Comparison of ENCODE assay signal across 9 cellular contexts in the genomic region with DNA sequence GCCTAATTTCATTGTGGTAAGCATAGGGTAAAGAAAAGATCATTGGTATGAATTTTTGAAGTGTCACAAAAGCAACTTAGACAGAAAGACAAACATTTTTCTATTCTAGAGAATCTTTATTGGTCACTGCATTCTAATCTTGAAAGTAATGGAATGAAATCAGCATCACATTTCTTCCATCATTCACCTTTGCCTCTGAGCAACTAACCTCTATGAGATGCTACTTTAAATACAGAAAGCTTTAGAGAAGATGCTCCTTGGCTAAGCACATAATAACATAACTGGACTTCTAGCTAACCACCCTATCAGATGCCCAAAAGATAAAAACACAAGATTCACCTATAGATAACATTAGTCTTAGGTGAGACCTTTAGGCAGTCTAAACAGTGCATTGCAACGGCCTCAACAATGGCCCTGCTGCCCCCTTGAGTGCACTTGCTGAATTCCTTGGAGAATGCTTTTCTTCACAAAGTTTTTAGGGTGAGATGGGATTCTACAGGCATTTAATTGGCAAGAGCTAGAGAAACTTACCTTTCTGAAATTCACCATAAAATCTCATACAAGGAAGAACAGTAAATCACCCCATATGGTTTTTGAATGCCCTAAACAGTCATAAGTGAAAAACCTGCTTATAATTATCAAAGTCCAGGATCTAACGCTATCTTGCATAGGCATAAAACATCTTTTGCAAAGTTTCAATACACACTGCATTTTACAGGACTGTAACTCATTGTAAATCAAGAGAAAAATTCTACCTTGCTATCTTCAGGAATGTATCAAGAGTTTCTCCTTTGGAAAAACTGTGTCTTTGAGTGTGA.
A peak's percentile ranks its signal among the peaks of the same experiment; 100 is the strongest.
DNase-seq lines count a peak whose midpoint lies in the region; ATAC-seq and TF ChIP-seq lines count a peak whose summit lies in the region.
"Had no signal": no experiment of that assay in that cellular context is flagged by ENCODE, and none has a peak within 500 bp of the region (broad histone marks: within the 10 kb centered on the region; RNA-seq: fewer than 3 reads in every experiment).

No MANE protein-coding gene starts in this region.

- no peak overlapping the region for H3K23ac ChIP-seq in neuronal stem cell (ENCODE audit: low read depth, low read length, poor library complexity)

- DNase-seq in KBM-7 (peak; percentile 5), body of pancreas (peak; percentile 11 to 20 (median 18)), neuronal stem cell (ENCODE audit: low spot score) (peak; percentile 30), vagina (ENCODE audit: extremely low spot score in 2 of 2) (no peak), right atrium auricular region (ENCODE audit: low spot score) (no peak)
- DNase-seq: KG1 had no signal

- no peak overlapping the region for H3K4ac ChIP-seq in neuronal stem cell (ENCODE audit: low read length)

- no peak overlapping the region for H3K18ac ChIP-seq in neuronal stem cell (ENCODE audit: low read length)

- no peak overlapping the region for H3K4me3 ChIP-seq in body of pancreas
- H3K4me3 ChIP-seq in neuronal stem cell (ENCODE audit: low read length in 2 of 2): no peak overlapping the region
- no peak overlapping the region for H3K4me3 ChIP-seq in vagina
- no peak overlapping the region for H3K4me3 ChIP-seq in gastroesophageal sphincter
- H3K4me3 ChIP-seq in right atrium auricular region: no peak overlapping the region

- intact Hi-C loops in body of pancreas (cut with DNase I): no loop called here
- intact Hi-C loops in vagina (cut with DNase I): no loop called here

- H2AK5ac ChIP-seq in neuronal stem cell (ENCODE audit: low read depth, low read length): no peak overlapping the region

- H2BK5ac ChIP-seq in neuronal stem cell (ENCODE audit: low read length): no peak overlapping the region

- TF ChIP-seq CTCF in body of pancreas (IDR thresholded peaks at IDR 0.05) (peak in 5 of 7 experiments; percentile 34 to 56 (median 43)), vagina (IDR thresholded peaks at IDR 0.05) (no peak), gastroesophageal sphincter (IDR thresholded peaks at IDR 0.05) (peak in 1 of 4 experiments; percentile 23), right atrium auricular region (IDR thresholded peaks at IDR 0.05) (no peak)

- no peak overlapping the region for H2BK12ac ChIP-seq in neuronal stem cell (ENCODE audit: low read length)

- in situ Hi-C loops in KBM-7 (cut with MboI; ENCODE audit: low pct_unique_long_range_greater_than_20kb, low sequenced_read_pairs): no loop called here

- TF ChIP-seq POLR2A in body of pancreas (IDR thresholded peaks at IDR 0.05): no peak
- TF ChIP-seq POLR2A in vagina (IDR thresholded peaks at IDR 0.05): no peak
- no peak for TF ChIP-seq POLR2A in gastroesophageal sphincter (IDR thresholded peaks at IDR 0.05)

- H3K9ac ChIP-seq in neuronal stem cell (ENCODE audit: low read depth, low read length, poor library complexity): no peak overlapping the region

- H3K9me3 ChIP-seq in body of pancreas (no peaks in the 10 kb centered on the region), neuronal stem cell (replicated peaks in 1 of 2; ENCODE audit: control insufficient read depth in 2 of 2, insufficient read depth in 1 of 2, low read depth in 1 of 2, low read length in 2 of 2) (no peaks in the 10 kb centered on the region), vagina (no peaks in the 10 kb centered on the region), gastroesophageal sphincter (no peaks in the 10 kb centered on the region), right atrium auricular region (no peaks in the 10 kb centered on the region)

- H3K27me3 ChIP-seq in body of pancreas: no peaks in the 10 kb centered on the region
- H3K27me3 ChIP-seq in neuronal stem cell (ENCODE audit: control insufficient read depth in 3 of 3, insufficient read depth in 3 of 3, low read depth in 1 of 3, low read length in 3 of 3): no peaks in the 10 kb centered on the region
- no peaks in the 10 kb centered on the region for H3K27me3 ChIP-seq in vagina
- H3K27me3 ChIP-seq in gastroesophageal sphincter: no peaks in the 10 kb centered on the region
- H3K27me3 ChIP-seq in right atrium auricular region: no peaks in the 10 kb centered on the region

- H3K27ac ChIP-seq in body of pancreas (no peak overlapping the region), neuronal stem cell (replicated peaks; ENCODE audit: low read length) (no peak overlapping the region), vagina (no peak overlapping the region), gastroesophageal sphincter (no peak overlapping the region), right atrium auricular region (no peak overlapping the region)

- WGBS in body of pancreas, 2 donors: 59 to 74% methylated on average over 2 of the region's 2 CpGs
- WGBS in neuronal stem cell (ENCODE audit: extremely low coverage in 2 of 2, insufficient read length in 2 of 2, insufficient replicate concordance in 1 of 2), 2 donors: no CpG with 5 or more reads among the region's 2 CpGs
- WGBS in gastroesophageal sphincter (ENCODE audit: low coverage in 1 of 2), 2 donors: 50 to 56% methylated on average over 2 of the region's 2 CpGs

- no peaks in the 10 kb centered on the region for H3K79me1 ChIP-seq in neuronal stem cell (ENCODE audit: low read depth, low read length)

- H2BK15ac ChIP-seq in neuronal stem cell (ENCODE audit: low read length): no peak overlapping the region

- H3K14ac ChIP-seq in neuronal stem cell (ENCODE audit: low read length): no peak overlapping the region

- no peak overlapping the region for H4K91ac ChIP-seq in neuronal stem cell (ENCODE audit: low read depth, low read length, poor library complexity)

- H4K8ac ChIP-seq in neuronal stem cell (ENCODE audit: low read depth, low read length): no peak overlapping the region

- H2AFZ ChIP-seq in neuronal stem cell (ENCODE audit: low read length): no peak overlapping the region

- no peaks in the 10 kb centered on the region for H3K4me1 ChIP-seq in body of pancreas
- no peaks in the 10 kb centered on the region for H3K4me1 ChIP-seq in neuronal stem cell (ENCODE audit: control insufficient read depth in 2 of 2, insufficient read depth in 1 of 2, low read depth in 1 of 2, low read length in 2 of 2)
- no peaks in the 10 kb centered on the region for H3K4me1 ChIP-seq in vagina
- no peaks in the 10 kb centered on the region for H3K4me1 ChIP-seq in gastroesophageal sphincter
- H3K4me1 ChIP-seq in right atrium auricular region: no peaks in the 10 kb centered on the region

- TF ChIP-seq EP300 in gastroesophageal sphincter (IDR thresholded peaks at IDR 0.05): no peak

- H3K36me3 ChIP-seq in body of pancreas (replicated peaks in 1 of 2; ENCODE audit: insufficient read depth in 1 of 2, low read depth in 2 of 2) (no peaks in the 10 kb centered on the region), neuronal stem cell (replicated peaks in 1 of 2; ENCODE audit: control insufficient read depth in 2 of 2, insufficient read depth in 2 of 2, low read length in 2 of 2) (no peaks in the 10 kb centered on the region), vagina (no peaks in the 10 kb centered on the region), gastroesophageal sphincter (no peaks in the 10 kb centered on the region), right atrium auricular region (no peaks in the 10 kb centered on the region)

- H2BK120ac ChIP-seq in neuronal stem cell (ENCODE audit: low read depth, low read length): no peak overlapping the region

- ATAC-seq in GM18907 (IDR thresholded peaks at IDR 0.05; ENCODE audit: unreplicated experiment): peak; percentile 68
- no peak for ATAC-seq in body of pancreas
- no peak for ATAC-seq in HG03442 (IDR thresholded peaks at IDR 0.05; ENCODE audit: unreplicated experiment)
- ATAC-seq in gastroesophageal sphincter: no peak

- H3K4me2 ChIP-seq in neuronal stem cell (ENCODE audit: insufficient read depth, low read length, poor library complexity, severe bottlenecking): no peak overlapping the region

Comparison
In these comparisons a context has a peak if more than half of its experiments do, and no peak if none do; other contexts are left out.
1. DNase-seq: peak in KBM-7 (single experiment), body of pancreas (4 of 4) and neuronal stem cell (single experiment); none in vagina (0 of 2) and right atrium auricular region (single experiment).
2. CTCF ChIP-seq: peak in body of pancreas (5 of 7); none in vagina (0 of 3) and right atrium auricular region (0 of 2).